ENCODE assay signal across 21 cellular contexts in genomic region chr15:81224232-81224631, GRCh38. TPM values are rescaled to one million over a fixed set of nuclear protein-coding genes. Genes with fewer than 3 reads are reported as not detected.
"Had no signal": no experiment of that assay in that cellular context is flagged by ENCODE, and none has a peak within 500 bp of the region (broad histone marks: within the 10 kb centered on the region; RNA-seq: fewer than 3 reads in every experiment).

No MANE protein-coding gene starts in this region.

- DNase-seq: activated CD4-positive, alpha-beta memory T cell treated with anti-CD3 and anti-CD28 coated beads, Interleukin-2, amount 10 ng/mL, durations not matched to agents 7 days and 5 days; activated CD4-positive, alpha-beta T cell treated with anti-CD3 and anti-CD28 coated beads for 4 hours; activated naive CD4-positive, alpha-beta T cell treated with anti-CD3 and anti-CD28 coated beads, Interleukin-2, amount 50 U/mL, for 16 hours; activated T-cell treated with anti-CD3 and anti-CD28 coated beads, Interleukin-2, amount 50 U/mL, for 24 hours; colonic mucosa; effector CD4-positive, alpha-beta T cell; islet precursor cell; mesenchymal stem cell; natural killer cell; retina; stimulated activated CD4-positive, alpha-beta T cell treated with anti-CD3 and anti-CD28 coated beads, Interleukin-4, amount 100 ng/mL, for 4 hours; stimulated activated CD8-positive, alpha-beta memory T cell treated with anti-CD3 and anti-CD28 coated beads, Interleukin-4, amount 100 ng/mL, for 48 hours; stimulated activated naive CD4-positive, alpha-beta T cell treated with Interleukin-2 at 50 U/mL for 16 hours; testis had no signal

- H3K27ac Mint-ChIP-seq: activated CD4-positive, alpha-beta memory T cell treated with anti-CD3 and anti-CD28 coated beads, Interleukin-2, amount 10 ng/mL, durations not matched to agents 7 days and 5 days; activated T-cell treated with anti-CD3 and anti-CD28 coated beads, Interleukin-2, amount 50 U/mL, for 24 hours; natural killer cell; T-helper 1 cell treated with Interleukin-12 subunit alpha and Interleukin-12 subunit beta and Interleukin-4 antibody, amounts not matched to agents 30 μg/mL and 1 μg/mL, for 36 hours; WTC11 had no signal

- H3K4me1 ChIP-seq: colonic mucosa, parathyroid adenoma had no signal

- H3K4me3 Mint-ChIP-seq: activated CD4-positive, alpha-beta memory T cell treated with anti-CD3 and anti-CD28 coated beads, Interleukin-2, amount 10 ng/mL, durations not matched to agents 7 days and 5 days; activated T-cell treated with anti-CD3 and anti-CD28 coated beads, Interleukin-2, amount 50 U/mL, for 24 hours; natural killer cell; T-helper 1 cell treated with Interleukin-12 subunit alpha and Interleukin-12 subunit beta and Interleukin-4 antibody, amounts not matched to agents 30 μg/mL and 1 μg/mL, for 36 hours; WTC11 had no signal

- H3K36me3 ChIP-seq: cardiac muscle cell, colonic mucosa, neutrophil had no signal

- H3K36me3 Mint-ChIP-seq: natural killer cell, WTC11 had no signal

- H3K4me3 ChIP-seq: cardiac muscle cell, colonic mucosa, hepatocyte, smooth muscle cell, testis had no signal

- H3K27ac ChIP-seq: cardiac muscle cell, colonic mucosa, hepatocyte, neutrophil, parathyroid adenoma had no signal

- H3K27me3 ChIP-seq: cardiac muscle cell, colonic mucosa, hepatocyte, neutrophil, testis had no signal

- H3K9me3 ChIP-seq: colonic mucosa, neutrophil, testis had no signal

- H3K4me1 Mint-ChIP-seq: natural killer cell, WTC11 had no signal

- H3K9me3 Mint-ChIP-seq: activated CD4-positive, alpha-beta memory T cell treated with anti-CD3 and anti-CD28 coated beads, Interleukin-2, amount 10 ng/mL, durations not matched to agents 7 days and 5 days; activated T-cell treated with anti-CD3 and anti-CD28 coated beads, Interleukin-2, amount 50 U/mL, for 24 hours; natural killer cell; T-helper 1 cell treated with Interleukin-12 subunit alpha and Interleukin-12 subunit beta and Interleukin-4 antibody, amounts not matched to agents 30 μg/mL and 1 μg/mL, for 36 hours; WTC11 had no signal

- ATAC-seq: natural killer cell, WTC11 had no signal

RNA-seq across cellular contexts. Expression of gene IL16, which starts 27.6 kb away (rescaled TPM):
- total RNA-seq: cardiac muscle cell had no signal
- polyA plus RNA-seq: cardiac muscle cell had no signal
